ENCODE assay signal across 14 cellular contexts in genomic region chr11:117583063-117583801, GRCh38.
DNase-seq lines count a peak whose midpoint lies in the region; TF ChIP-seq lines count a peak whose summit lies in the region.
"Had no signal": no experiment of that assay in that cellular context is flagged by ENCODE, and none has a peak within 500 bp of the region (broad histone marks: within the 10 kb centered on the region; RNA-seq: fewer than 3 reads in every experiment).

No MANE protein-coding gene starts in this region.

- intact Hi-C loops in Calu3 (cut with micrococcal nuclease; ENCODE audit: unreplicated experiment), result no loop called here

- peak overlapping the region; percentile 65 for H3K9ac ChIP-seq in Karpas-422 (ENCODE audit: low read length)
- no peak overlapping the region for H3K9ac ChIP-seq in mesendoderm (ENCODE audit: low read length)

- H3K23ac ChIP-seq in mesendoderm (ENCODE audit: low read length), result no peak overlapping the region

- no peaks in the 10 kb centered on the region for H3K79me1 ChIP-seq in mesendoderm (ENCODE audit: low read length)

- no peak overlapping the region for H3K27ac Mint-ChIP-seq in Calu3 (ENCODE audit: unreplicated experiment)
- H3K27ac Mint-ChIP-seq: mesothelial cell of epicardium had no signal

- CTCF ChIA-PET in Calu3 (lab: Charles Lee), result no interaction called here

- DNase-seq in A172 (ENCODE audit: low spot score) (peak; percentile 5), Karpas-422 (peak; percentile 96), ecto neural progenitor cell (ENCODE audit: low spot score) (peak; percentile 79), mesendoderm (peak; percentile 29), T-helper 9 cell (no peak), NOMO-1 treated with DMSO at 0.1 percent for 48 hours (lab: John Stamatoyannopoulos, UW; ENCODE audit: unreplicated experiment) (no peak), NCI-H146 treated with DMSO at 0.1 percent for 48 hours (lab: John Stamatoyannopoulos, UW; ENCODE audit: unreplicated experiment) (no peak), Calu3 (no peak)
- DNase-seq: activated CD8-positive, alpha-beta memory T cell treated with anti-CD3 and anti-CD28 coated beads, Interleukin-2, amount 50 U/mL, for 48 hours; NCI-H1694; small intestine; upper lobe of right lung had no signal

- H3K27me3 ChIP-seq in Karpas-422 (ENCODE audit: low read length), result no peaks in the 10 kb centered on the region
- H3K27me3 ChIP-seq in mesendoderm (ENCODE audit: insufficient read depth, low read length, poor library complexity), result no peaks in the 10 kb centered on the region
- H3K27me3 ChIP-seq: Peyer's patch, upper lobe of right lung had no signal

- H3K4me1 ChIP-seq in Karpas-422 (ENCODE audit: low read length) (peaks cover 94% of the 10 kb centered on the region), mesendoderm (ENCODE audit: control insufficient read depth, low read depth, low read length) (peaks cover 8% of the 10 kb centered on the region)
- H3K4me1 ChIP-seq: Peyer's patch, upper lobe of right lung had no signal

- H3K27ac ChIP-seq in Karpas-422 (ENCODE audit: low read length) (peak overlapping the region; percentile 98), mesendoderm (ENCODE audit: low read depth, low read length) (no peak overlapping the region)
- H3K27ac ChIP-seq: Peyer's patch, upper lobe of right lung had no signal

- H3K4me1 Mint-ChIP-seq in Calu3 (ENCODE audit: low read depth, unreplicated experiment), result no peaks in the 10 kb centered on the region
- H3K4me1 Mint-ChIP-seq: mesothelial cell of epicardium had no signal

- WGBS in mesendoderm (ENCODE audit: extremely low coverage, insufficient coverage, low lambda C conversion rate), result no CpG with 5 or more reads among the region's 15 CpGs

- H4K8ac ChIP-seq in mesendoderm (ENCODE audit: low read depth, low read length), result no peak overlapping the region

- no peaks in the 10 kb centered on the region for H4K20me1 ChIP-seq in Karpas-422 (ENCODE audit: insufficient read depth, low read depth, low read length)

- H3K36me3 ChIP-seq in Karpas-422 (ENCODE audit: insufficient read depth, low read length) (no peaks in the 10 kb centered on the region), mesendoderm (ENCODE audit: control insufficient read depth, insufficient read depth, low read length) (no peaks in the 10 kb centered on the region)
- H3K36me3 ChIP-seq: Peyer's patch, upper lobe of right lung had no signal

- no peaks in the 10 kb centered on the region for H3K36me3 Mint-ChIP-seq in Calu3 (ENCODE audit: insufficient read depth, unreplicated experiment)
- H3K36me3 Mint-ChIP-seq: mesothelial cell of epicardium had no signal

- no peaks in the 10 kb centered on the region for H3K9me3 ChIP-seq in Karpas-422 (ENCODE audit: low read length)
- H3K9me3 ChIP-seq: Peyer's patch, upper lobe of right lung had no signal

- H4K5ac ChIP-seq in mesendoderm (ENCODE audit: low read length), result no peak overlapping the region

- no peak overlapping the region for H3K18ac ChIP-seq in mesendoderm (ENCODE audit: low read length)

- peaks cover 91% of the 10 kb centered on the region for H3K27me3 Mint-ChIP-seq in Calu3 (ENCODE audit: unreplicated experiment)

- H2AK5ac ChIP-seq in mesendoderm (ENCODE audit: low read length), result no peak overlapping the region

- no peak for TF ChIP-seq CTCF in Calu3 (IDR thresholded peaks at IDR 0.05; ENCODE audit: unreplicated experiment)

- no TSS peak for BruUV-seq in Calu3 (replicated peaks; lab: Mats Ljungman, UMichigan)

- H3K4ac ChIP-seq in mesendoderm (ENCODE audit: low read depth, low read length), result no peak overlapping the region

- H3K4me2 ChIP-seq in Karpas-422 (ENCODE audit: low read depth, low read length, poor library complexity, severe bottlenecking) (peak overlapping the region; percentile 73), mesendoderm (ENCODE audit: low read length) (no peak overlapping the region)

- H2BK15ac ChIP-seq in mesendoderm (replicated peaks; ENCODE audit: low read depth), result no peak overlapping the region

- H3K9me3 Mint-ChIP-seq in Calu3 (ENCODE audit: low read depth, unreplicated experiment), result no peaks in the 10 kb centered on the region
- H3K9me3 Mint-ChIP-seq: mesothelial cell of epicardium had no signal

- peak overlapping the region; percentile 55; the same call in 1 of the 2 replicates for H3K4me3 ChIP-seq in Karpas-422 (ENCODE audit: low read length)
- no peak overlapping the region for H3K4me3 ChIP-seq in mesendoderm (ENCODE audit: low read length)
- H3K4me3 ChIP-seq: Peyer's patch, upper lobe of right lung had no signal

- no peaks in the 10 kb centered on the region for H3K79me2 ChIP-seq in Karpas-422 (ENCODE audit: low read length)
- no peaks in the 10 kb centered on the region for H3K79me2 ChIP-seq in mesendoderm (ENCODE audit: control insufficient read depth, insufficient read depth, low read length)

- H2AFZ ChIP-seq in Karpas-422 (ENCODE audit: low read length), result no peak overlapping the region

- H3K4me3 Mint-ChIP-seq in Calu3 (ENCODE audit: low read depth, unreplicated experiment), result no peak overlapping the region
- H3K4me3 Mint-ChIP-seq: mesothelial cell of epicardium had no signal

- H2BK5ac ChIP-seq in mesendoderm (ENCODE audit: low read length), result no peak overlapping the region

- H3K56ac ChIP-seq in mesendoderm (ENCODE audit: low read length), result no peak overlapping the region

- H3K9me2 ChIP-seq in Karpas-422 (replicated peaks; ENCODE audit: insufficient read depth, low read length), result no peaks in the 10 kb centered on the region

- H2BK120ac ChIP-seq in mesendoderm (ENCODE audit: low read depth, low read length), result no peak overlapping the region

Comparison
In these comparisons a context has a peak if more than half of its experiments do, and no peak if none do; other contexts are left out.
1. DNase-seq: peak in A172 (single experiment), Karpas-422 (single experiment), ecto neural progenitor cell (single experiment) and mesendoderm (single experiment); none in T-helper 9 cell (single experiment), NOMO-1 treated with DMSO at 0.1 percent for 48 hours (single experiment), NCI-H146 treated with DMSO at 0.1 percent for 48 hours (single experiment) and Calu3 (single experiment).